Comparison of ENCODE assay signal across 21 cellular contexts in the genomic region with DNA sequence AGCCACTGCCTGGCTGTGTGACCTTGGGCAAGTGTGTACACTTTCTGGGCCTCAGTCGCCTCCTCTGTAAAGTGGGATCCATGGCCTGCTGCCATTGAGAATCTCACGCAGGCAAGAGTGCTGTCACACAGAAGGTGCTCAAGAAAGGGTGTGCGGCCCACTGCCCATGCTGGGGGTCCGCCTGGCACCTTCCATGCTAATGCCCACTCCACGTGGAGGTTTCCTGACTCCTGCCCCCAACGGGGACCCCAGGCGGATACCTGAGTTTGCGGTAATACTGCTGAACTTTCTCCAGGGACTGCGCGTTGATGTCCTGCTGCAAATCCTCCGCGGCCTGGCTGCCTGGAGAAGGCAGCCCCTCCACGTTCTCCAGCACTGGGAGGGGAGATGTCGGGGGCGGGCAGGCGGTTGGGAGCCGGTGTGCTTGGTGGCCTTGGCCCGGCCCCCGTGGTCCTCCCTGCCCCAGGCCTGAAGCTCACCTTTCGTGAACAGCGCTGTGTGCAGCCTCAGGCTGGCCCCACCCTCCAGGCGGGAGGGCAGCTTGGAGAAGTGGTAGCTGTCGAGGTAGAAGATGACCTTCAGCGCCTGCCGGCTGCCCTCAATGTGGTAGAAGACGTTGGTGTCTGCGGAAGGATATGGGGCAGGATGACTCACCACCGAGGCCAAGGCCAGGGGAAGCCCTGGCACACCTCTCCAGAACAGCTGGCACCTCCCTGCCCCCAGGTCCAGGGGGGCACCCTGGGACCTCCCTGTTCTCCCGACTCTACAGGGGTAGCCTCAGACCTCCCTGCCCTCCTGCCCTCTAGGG.
DNase-seq lines count a peak whose midpoint lies in the region; ATAC-seq and TF ChIP-seq lines count a peak whose summit lies in the region.
"Had no signal": no experiment of that assay in that cellular context is flagged by ENCODE, and none has a peak within 500 bp of the region (broad histone marks: within the 10 kb centered on the region; RNA-seq: fewer than 3 reads in every experiment).

No MANE protein-coding gene starts in this region.

- H3K4me1 Mint-ChIP-seq in central memory CD8-positive, alpha-beta T cell = peaks cover 8% of the 10 kb centered on the region
- H3K4me1 Mint-ChIP-seq in natural killer cell = peaks cover 11 to 26% of the 10 kb centered on the region in 2 donors
- H3K4me1 Mint-ChIP-seq: mesothelial cell of epicardium had no signal

- no peaks in the 10 kb centered on the region for H3K9me3 Mint-ChIP-seq in central memory CD8-positive, alpha-beta T cell
- no peaks in the 10 kb centered on the region for H3K9me3 Mint-ChIP-seq in natural killer cell
- H3K9me3 Mint-ChIP-seq: HFFc6, mesothelial cell of epicardium had no signal

- no peak for TF ChIP-seq POLR2A in NB4 (IDR thresholded peaks at IDR 0.05; ENCODE audit: extremely low read depth, insufficient read length)

- H3K9me3 ChIP-seq in BLaER1 treated with 17β-estradiol and CSF1 and Interleukin-3, amounts not matched to agents 10 nM and 100 nM (replicated peaks in 1 of 11) = no peaks in the 10 kb centered on the region
- H3K9me3 ChIP-seq: colonic mucosa, gastrocnemius medialis, left ventricle myocardium inferior had no signal

- H4K20me1 ChIP-seq in BLaER1 treated with 17β-estradiol and CSF1 and Interleukin-3, amounts not matched to agents 10 nM and 100 nM = peaks cover 0 to 98% (median 0%) of the 10 kb centered on the region in 11 experiments; a peak in 7 of 22 replicates

- H3K27ac ChIP-seq in BLaER1 treated with 17β-estradiol and CSF1 and Interleukin-3, amounts not matched to agents 10 nM and 100 nM = peak overlapping the region in 8 of 11 experiments; percentile 21 to 92 (median 50); a peak in 14 of 22 replicates
- H3K27ac ChIP-seq: brain microvascular endothelial cell, colonic mucosa, gastrocnemius medialis, left ventricle myocardium inferior, RWPE1 had no signal

- H3K4me3 Mint-ChIP-seq in central memory CD8-positive, alpha-beta T cell = no peak overlapping the region
- H3K4me3 Mint-ChIP-seq in natural killer cell = no peak overlapping the region
- H3K4me3 Mint-ChIP-seq: HFFc6, mesothelial cell of epicardium had no signal

- peak overlapping the region in 7 of 11 experiments; percentile 9 to 52 (median 32); a peak in 11 of 22 replicates for H3K9ac ChIP-seq in BLaER1 treated with 17β-estradiol and CSF1 and Interleukin-3, amounts not matched to agents 10 nM and 100 nM

- peak overlapping the region; percentile 12 to 95 (median 78); a peak in 20 of 22 replicates for H3K4me2 ChIP-seq in BLaER1 treated with 17β-estradiol and CSF1 and Interleukin-3, amounts not matched to agents 10 nM and 100 nM

- ATAC-seq in central memory CD8-positive, alpha-beta T cell (replicated peaks; ENCODE audit: extremely low read depth, poor library complexity, severe bottlenecking) = no peak
- ATAC-seq in natural killer cell = peak in 2 of 3 donors; percentile 16 to 25
- no peak for ATAC-seq in HG02571 (IDR thresholded peaks at IDR 0.05; ENCODE audit: unreplicated experiment)
- no peak for ATAC-seq in HG02840 (IDR thresholded peaks at IDR 0.05; ENCODE audit: low FRiP score, unreplicated experiment)
- ATAC-seq: gastrocnemius medialis, sciatic nerve had no signal

- no peaks in the 10 kb centered on the region for H3K27me3 Mint-ChIP-seq in central memory CD8-positive, alpha-beta T cell
- no peaks in the 10 kb centered on the region for H3K27me3 Mint-ChIP-seq in natural killer cell (ENCODE audit: low read depth in 2 of 2)

- peaks cover 68% of the 10 kb centered on the region for H3K36me3 Mint-ChIP-seq in central memory CD8-positive, alpha-beta T cell (ENCODE audit: insufficient read depth)
- H3K36me3 Mint-ChIP-seq in natural killer cell = peaks cover 10% of the 10 kb centered on the region
- H3K36me3 Mint-ChIP-seq: mesothelial cell of epicardium had no signal

- DNase-seq in NB4 (ENCODE audit: low read depth) = peak; percentile 77
- no peak for DNase-seq in central memory CD8-positive, alpha-beta T cell (ENCODE audit: low spot score in 2 of 2)
- DNase-seq in natural killer cell = no peak
- no peak for DNase-seq in hypothalamus (lab: John Stamatoyannopoulos, UW)
- DNase-seq in NCI-H748 (lab: John Stamatoyannopoulos, UW; ENCODE audit: unreplicated experiment) = no peak
- DNase-seq: activated CD4-positive, CD25-positive, alpha-beta regulatory T cell; colonic mucosa; DMS53; gastrocnemius medialis; hippocampal formation; KG1; left ventricle myocardium inferior; trophoblast cell had no signal

- intact Hi-C loops in natural killer cell (cut with micrococcal nuclease) = no loop called here

- no peaks in the 10 kb centered on the region for H3K27me3 ChIP-seq in BLaER1 treated with 17β-estradiol and CSF1 and Interleukin-3, amounts not matched to agents 10 nM and 100 nM
- H3K27me3 ChIP-seq: brain microvascular endothelial cell, colonic mucosa, gastrocnemius medialis had no signal

- peaks cover 64 to 85% (median 71%) of the 10 kb centered on the region in 10 experiments for H3K4me1 ChIP-seq in BLaER1 treated with 17β-estradiol and CSF1 and Interleukin-3, amounts not matched to agents 10 nM and 100 nM
- H3K4me1 ChIP-seq: colonic mucosa, gastrocnemius medialis, left ventricle myocardium inferior had no signal

- peak overlapping the region; percentile 90 for H3K27ac Mint-ChIP-seq in central memory CD8-positive, alpha-beta T cell (ENCODE audit: low read depth)
- H3K27ac Mint-ChIP-seq in natural killer cell = peak overlapping the region; percentile 82 to 85
- H3K27ac Mint-ChIP-seq: HFFc6, mesothelial cell of epicardium had no signal

- no peak for TF ChIP-seq CTCF in NB4 (IDR thresholded peaks at IDR 0.05; ENCODE audit: low read depth, low read length)
- no peak for TF ChIP-seq CTCF in natural killer cell (IDR thresholded peaks at IDR 0.05)

- peaks cover 0 to 97% (median 28%) of the 10 kb centered on the region in 11 experiments; a peak in 13 of 22 replicates for H3K36me3 ChIP-seq in BLaER1 treated with 17β-estradiol and CSF1 and Interleukin-3, amounts not matched to agents 10 nM and 100 nM
- H3K36me3 ChIP-seq: colonic mucosa had no signal

- no peak overlapping the region for H3K4me3 ChIP-seq in BLaER1 treated with 17β-estradiol and CSF1 and Interleukin-3, amounts not matched to agents 10 nM and 100 nM
- no peak overlapping the region for H3K4me3 ChIP-seq in NB4 (ENCODE audit: low read depth, low read length)
- H3K4me3 ChIP-seq: colonic mucosa, gastrocnemius medialis, left ventricle myocardium inferior had no signal

Comparison
In these comparisons a context has a peak if more than half of its experiments do, and no peak if none do; other contexts are left out.
1. ATAC-seq: peak in natural killer cell (2 of 3); none in central memory CD8-positive, alpha-beta T cell (single experiment), HG02571 (single experiment) and HG02840 (single experiment).